In genomic region chr11:2382927-2383822, GRCh38 we compare ENCODE assay signal across 8 cellular contexts. TPM values are rescaled to one million over a fixed set of nuclear protein-coding genes. Genes with fewer than 3 reads are reported as not detected.
DNase-seq lines count a peak whose midpoint lies in the region; ATAC-seq and TF ChIP-seq lines count a peak whose summit lies in the region.

No MANE protein-coding gene starts in this region.

- no peaks in the 10 kb centered on the region for H3K36me3 Mint-ChIP-seq in IgD-negative memory B cell

- peaks cover 0 to 5% of the 10 kb centered on the region in 2 donors for H3K36me3 ChIP-seq in muscle layer of duodenum (ENCODE audit: control insufficient read depth in 1 of 2, insufficient read depth in 2 of 2, low read length in 2 of 2)

- H3K27me3 ChIP-seq in dorsolateral prefrontal cortex (no peaks in the 10 kb centered on the region), muscle layer of duodenum (ENCODE audit: low read depth, low read length) (no peaks in the 10 kb centered on the region)

- H3K4me1 Mint-ChIP-seq in IgD-negative memory B cell, result peaks cover 21 to 54% (median 50%) of the 10 kb centered on the region in 3 donors

- H3K4me3 ChIP-seq in dorsolateral prefrontal cortex, result peak overlapping the region in 34 of 59 donors; percentile 1 to 98 (median 22)
- peak overlapping the region in 1 of 2 donors; percentile 50 for H3K4me3 ChIP-seq in muscle layer of duodenum (ENCODE audit: low read depth in 1 of 2, low read length in 2 of 2)

- no peaks in the 10 kb centered on the region for H3K9me3 Mint-ChIP-seq in IgD-negative memory B cell

- TF ChIP-seq CTCF in dorsolateral prefrontal cortex (IDR thresholded peaks at IDR 0.05 in 54 of 56, conservative IDR thresholded peaks at IDR 0.05 in 2 of 56; ENCODE audit: low read depth in 1 of 56, partially characterized antibody in 56 of 56), result peak in 3 of 56 donors; percentile 9 to 11 (median 10)

- no peaks in the 10 kb centered on the region for H3K9me3 ChIP-seq in muscle layer of duodenum (ENCODE audit: control insufficient read depth in 1 of 2, low read length in 2 of 2)

- peak overlapping the region; percentile 89 to 96 (median 89) for H3K27ac Mint-ChIP-seq in IgD-negative memory B cell

- peak overlapping the region; percentile 68 to 95 (median 82) for H3K4me3 Mint-ChIP-seq in IgD-negative memory B cell

- no peaks in the 10 kb centered on the region for H3K27me3 Mint-ChIP-seq in IgD-negative memory B cell

- H3K27ac ChIP-seq in dorsolateral prefrontal cortex (peak overlapping the region; percentile 37 to 96 (median 83)), muscle layer of duodenum (ENCODE audit: low read length) (peak overlapping the region; percentile 79)

- DNase-seq in A172 (ENCODE audit: low spot score) (peak; percentile 84), dorsolateral prefrontal cortex (no peak), NCI-H187 (lab: John Stamatoyannopoulos, UW) (no peak)
- no peak for DNase-seq in stimulated activated CD4-positive, alpha-beta T cell treated with anti-CD3 and anti-CD28 coated beads, Interleukin-1b, Interleukin-23, amount 100 ng/mL, for 48 hours
- no peak for DNase-seq in stimulated activated naive CD4-positive, alpha-beta T cell (lab: John Stamatoyannopoulos, UW)

- intact Hi-C loops in dorsolateral prefrontal cortex (cut with DNase I), result loop anchor here in 1 of 2 donors (2.0 to 5.0 kb wide), 2 partner anchors 16 to 76 kb away; no protein-coding TSS in a partner anchor

- no peak for ATAC-seq in HG03175 (IDR thresholded peaks at IDR 0.05; ENCODE audit: unreplicated experiment)

- peaks cover 30 to 90% of the 10 kb centered on the region in 2 donors for H3K4me1 ChIP-seq in muscle layer of duodenum (ENCODE audit: control insufficient read depth in 1 of 2, insufficient read depth in 2 of 2, low read length in 2 of 2)

RNA-seq across cellular contexts. Expression of gene CD81, which starts 6.1 kb away (rescaled TPM):
- 288 and 342 TPM in 2 replicates for total RNA-seq in A172 (2014; rRNA removed; shearing (Covaris generic))
- polyA plus RNA-seq in IgD-negative memory B cell, result 195 TPM
- 100 to 1,000 TPM; 342 to 666 (median 436) TPM for total RNA-seq in dorsolateral prefrontal cortex

RNA-seq across cellular contexts. Expression of gene TSSC4, which starts 17.4 kb away (rescaled TPM):
- total RNA-seq in A172 (2014; rRNA removed; shearing (Covaris generic)), result 69.7 and 99.8 TPM in 2 replicates
- polyA plus RNA-seq in IgD-negative memory B cell, result 86.8 TPM
- total RNA-seq in dorsolateral prefrontal cortex, result 10 to 100 TPM; 23.7 to 48.6 (median 34.3) TPM
